ENCODE assay signal across 9 cellular contexts in genomic region chr17:1203967-1204291, GRCh38. TPM values are rescaled to one million over a fixed set of nuclear protein-coding genes. Genes with fewer than 3 reads are reported as not detected.
DNase-seq lines count a peak whose midpoint lies in the region; ATAC-seq, FAIRE-seq and TF ChIP-seq lines count a peak whose summit lies in the region.
"Had no signal": no experiment of that assay in that cellular context is flagged by ENCODE, and none has a peak within 500 bp of the region (broad histone marks: within the 10 kb centered on the region; RNA-seq: fewer than 3 reads in every experiment).

No MANE protein-coding gene starts in this region.

- H3K36me3 ChIP-seq in NT2/D1 (ENCODE audit: insufficient read depth, insufficient read length, low read length): no peaks in the 10 kb centered on the region

- peak overlapping the region; percentile 54 for H3K4me3 ChIP-seq in A549
- H3K4me3 ChIP-seq in NT2/D1 (ENCODE audit: insufficient read length, low read depth): peak overlapping the region; percentile 40

- POLR2A ChIA-PET in A549 (lab: Yijun Ruan, JAX): no interaction called here

- H3K27me3 Mint-ChIP-seq in nephron progenitor cell (ENCODE audit: low read depth, poor library complexity): peaks cover 43% of the 10 kb centered on the region

- H3K4me2 ChIP-seq in A549: peak overlapping the region; percentile 84

- H3K4me1 ChIP-seq in A549 (no peaks in the 10 kb centered on the region), NT2/D1 (ENCODE audit: insufficient read depth, insufficient read length) (peaks cover 3% of the 10 kb centered on the region)

- H3K4me3 Mint-ChIP-seq in nephron progenitor cell: peak overlapping the region; percentile 70

- TF ChIP-seq CTCF in A549 (IDR thresholded peaks at IDR 0.05) (no peak; the same call in 2 of the 3 replicates), nephron progenitor cell (IDR thresholded peaks at IDR 0.05) (no peak)

- H3K36me3 Mint-ChIP-seq in nephron progenitor cell (ENCODE audit: low read depth): no peaks in the 10 kb centered on the region

- CTCF ChIA-PET in A549 (lab: Yijun Ruan, JAX): interaction anchor here (0.6 to 4.3 kb wide), 4 partner anchors 17 to 83 kb away, joined by 3 to 31 read pairs (median 4); no protein-coding TSS in a partner anchor

- H3K9me3 ChIP-seq in A549: no peaks in the 10 kb centered on the region
- no peaks in the 10 kb centered on the region for H3K9me3 ChIP-seq in NT2/D1 (ENCODE audit: insufficient read depth, low read length)

- ATAC-seq in A549 (peak; percentile 56 to 80), esophagus mucosa (peak; percentile 9)

- WGBS in A549 (ENCODE audit: missing lambda C conversion rate): 52% methylated on average over 14 of the region's 19 CpGs

- peaks cover 26% of the 10 kb centered on the region for H3K4me1 Mint-ChIP-seq in nephron progenitor cell

- H3K9ac ChIP-seq in NT2/D1 (ENCODE audit: insufficient read length, low read depth): peak overlapping the region; percentile 80

- no peak for FAIRE-seq in A549 (lab: Jason Lieb, UNC)

- H3K27ac ChIP-seq in A549: peak overlapping the region; percentile 58 to 88

- 0 out of 5 replicates have a peak, but pooled peaks of 1 of the 2 experiments have one; percentile 3 for TF ChIP-seq RAD21 in A549 (conservative IDR thresholded peaks at IDR 0.05 in 1 of 2, IDR thresholded peaks at IDR 0.05 in 1 of 2)

- H3K9me3 Mint-ChIP-seq in nephron progenitor cell: no peaks in the 10 kb centered on the region

- no peak for TF ChIP-seq POLR2A in A549 (IDR thresholded peaks at IDR 0.05; ENCODE audit: low read length)

- no peak overlapping the region for H3K27ac Mint-ChIP-seq in nephron progenitor cell

- DNase-seq in A549 (ENCODE audit: low read depth in 1 of 2, low spot score in 1 of 2) (peak in 1 of 2 experiments; percentile 75), NT2/D1 (ENCODE audit: low read depth, low spot score) (no peak), nephron progenitor cell (no peak), cerebellar cortex (ENCODE audit: low spot score) (no peak), NCI-H2081 treated with DMSO at 0.1 percent for 48 hours (lab: John Stamatoyannopoulos, UW) (no peak), germinal center (ENCODE audit: low spot score) (no peak), NCI-H187 treated with DMSO at 0.1 percent for 48 hours (lab: John Stamatoyannopoulos, UW) (no peak)
- DNase-seq: DND-41 had no signal

- no peaks in the 10 kb centered on the region for H3K27me3 ChIP-seq in NT2/D1 (ENCODE audit: insufficient read depth, insufficient read length)

- no peak for TF ChIP-seq EP300 in A549 (IDR thresholded peaks at IDR 0.05)

TF ChIP-seq in A549, 52 proteins besides CTCF, POLR2A, EP300 and RAD21:
- no peak for TF ChIP-seq MAX (IDR thresholded peaks at IDR 0.05)
- no peak for TF ChIP-seq TP53 (CRISPR knock-in tag; IDR thresholded peaks at IDR 0.05)
- TF ChIP-seq EHMT2 (IDR thresholded peaks at IDR 0.05; ENCODE audit: low read depth): no peak
- TF ChIP-seq CBX8 (IDR thresholded peaks at IDR 0.05): no peak
- no peak for TF ChIP-seq HOXA7 (CRISPR knock-in tag; IDR thresholded peaks at IDR 0.05)
- TF ChIP-seq POLR2AphosphoS2 (conservative IDR thresholded peaks at IDR 0.05; ENCODE audit: low read length): no peak
- no peak for TF ChIP-seq REST (IDR thresholded peaks at IDR 0.05)
- TF ChIP-seq EHF (CRISPR knock-in tag; IDR thresholded peaks at IDR 0.05): no peak
- TF ChIP-seq FOSB (CRISPR knock-in tag; IDR thresholded peaks at IDR 0.05): no peak
- TF ChIP-seq CEBPB (IDR thresholded peaks at IDR 0.05): no peak
TF ChIP-seq in A549: peak in this region for 0.

RNA-seq across cellular contexts. Expression of gene ABR, which starts 24.1 kb away (rescaled TPM):
- polyA plus RNA-seq in A549 (2011; rRNA removed) (62.5 and 70.9 TPM in 2 replicates), A549 (2017; fragmentation: RNase III; extraction: RNeasy Plus Mini Kit Qiagen cat#74134 plus additional on column Dnase treatment) (68.8 to 78.0 TPM (median 73.8 TPM) in 3 replicates)
- 128 and 131 TPM in 2 replicates for polyA plus RNA-seq in A549 (2012; cell fraction: cytosol; rRNA removed)
- 168 and 237 TPM in 2 replicates for polyA plus RNA-seq in A549 (2012; cell fraction: nucleus; rRNA removed)
- polyA minus RNA-seq in A549 (2011; rRNA and poly(A)+ RNA removed): 103 and 133 TPM in 2 replicates
- total RNA-seq in esophagus mucosa: 94.5 TPM
